Comparison of ENCODE assay signal across 1 cellular context in the genomic region with DNA sequence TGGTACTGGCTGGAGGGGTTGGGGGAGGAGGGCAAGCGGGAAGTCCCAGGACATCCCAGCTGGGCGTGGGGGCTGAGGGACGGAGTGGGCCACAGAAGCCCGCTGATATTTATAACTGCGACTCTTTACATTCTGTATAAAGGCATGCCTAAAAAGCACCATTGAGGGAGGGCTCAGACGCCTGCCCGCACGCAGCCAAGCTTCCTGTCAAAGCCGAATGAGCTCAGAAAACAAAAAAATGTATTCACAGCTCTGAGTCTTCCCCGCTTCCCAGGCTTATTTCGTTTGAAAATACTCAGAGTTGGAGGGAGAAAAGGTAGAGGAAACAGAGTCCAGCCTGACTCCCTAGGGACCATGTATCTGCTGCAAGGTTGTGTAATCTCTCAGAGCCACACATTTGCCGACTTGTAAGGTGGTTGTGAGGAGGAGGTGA.
TF ChIP-seq lines count a peak whose summit lies in the region.

No MANE protein-coding gene starts in this region.

TF ChIP-seq in GM12878, 131 proteins besides CTCF, POLR2A, EP300 and RAD21 (continued from another document):
- TF ChIP-seq ZNF687 (IDR thresholded peaks at IDR 0.05) (no peak), RELA (IDR thresholded peaks at IDR 0.05; ENCODE audit: borderline replicate concordance, partially characterized antibody) (no peak), NFYA (IDR thresholded peaks at IDR 0.05; ENCODE audit: borderline replicate concordance, low read depth, low read length) (no peak), IKZF1 (conservative IDR thresholded peaks at IDR 0.05) (0 out of 2 replicates have a peak, but pooled peaks have one; percentile 25), SMAD1 (IDR thresholded peaks at IDR 0.05; ENCODE audit: low read depth, partially characterized antibody) (no peak), IKZF2 (IDR thresholded peaks at IDR 0.05) (peak in 1 of 2 experiments; percentile 9; a peak in 2 of 4 replicates), KLF5 (IDR thresholded peaks at IDR 0.05; ENCODE audit: partially characterized antibody) (no peak), FOXK2 (IDR thresholded peaks at IDR 0.05) (no peak), FOXM1 (IDR thresholded peaks at IDR 0.05; ENCODE audit: low read depth, low read length) (no peak), CHD1 (IDR thresholded peaks at IDR 0.05; ENCODE audit: low read depth, low read length) (no peak), WRNIP1 (IDR thresholded peaks at IDR 0.05; ENCODE audit: borderline replicate concordance, low read depth, low read length) (no peak), MAX (IDR thresholded peaks at IDR 0.05; ENCODE audit: low read depth, low read length) (no peak), TCF7 (IDR thresholded peaks at IDR 0.05; ENCODE audit: borderline replicate concordance) (no peak), EGR1 (IDR thresholded peaks at IDR 0.05; ENCODE audit: borderline replicate concordance in 1 of 2, low read depth in 2 of 2, low read length in 2 of 2) (no peak), EED (IDR thresholded peaks at IDR 0.05; ENCODE audit: low read depth) (0 out of 2 replicates have a peak, but pooled peaks have one; percentile 14), MYB (IDR thresholded peaks at IDR 0.05; ENCODE audit: borderline replicate concordance, low read depth, low read length) (no peak), MEF2B (IDR thresholded peaks at IDR 0.05; ENCODE audit: partially characterized antibody, poor library complexity, severe bottlenecking) (peak; percentile 85), HDAC6 (IDR thresholded peaks at IDR 0.05; ENCODE audit: unreplicated experiment) (no peak), SUPT20H (IDR thresholded peaks at IDR 0.05; ENCODE audit: borderline replicate concordance, control insufficient read depth, low read depth, low read length) (no peak), GABPA (IDR thresholded peaks at IDR 0.05; ENCODE audit: low read depth) (no peak), ATF3 (IDR thresholded peaks at IDR 0.05; ENCODE audit: borderline replicate concordance, extremely low read depth, low read depth, low read length) (no peak), CEBPB (IDR thresholded peaks at IDR 0.05; ENCODE audit: borderline replicate concordance in 1 of 2, low read depth in 2 of 2, low read length in 2 of 2) (no peak), BHLHE40 (IDR thresholded peaks at IDR 0.05; ENCODE audit: borderline replicate concordance in 1 of 2, low read depth in 2 of 2, low read length in 1 of 2) (0 out of 4 replicates have a peak, but pooled peaks of 1 of the 2 experiments have one; percentile 24)
- TF ChIP-seq, protein P1, sequence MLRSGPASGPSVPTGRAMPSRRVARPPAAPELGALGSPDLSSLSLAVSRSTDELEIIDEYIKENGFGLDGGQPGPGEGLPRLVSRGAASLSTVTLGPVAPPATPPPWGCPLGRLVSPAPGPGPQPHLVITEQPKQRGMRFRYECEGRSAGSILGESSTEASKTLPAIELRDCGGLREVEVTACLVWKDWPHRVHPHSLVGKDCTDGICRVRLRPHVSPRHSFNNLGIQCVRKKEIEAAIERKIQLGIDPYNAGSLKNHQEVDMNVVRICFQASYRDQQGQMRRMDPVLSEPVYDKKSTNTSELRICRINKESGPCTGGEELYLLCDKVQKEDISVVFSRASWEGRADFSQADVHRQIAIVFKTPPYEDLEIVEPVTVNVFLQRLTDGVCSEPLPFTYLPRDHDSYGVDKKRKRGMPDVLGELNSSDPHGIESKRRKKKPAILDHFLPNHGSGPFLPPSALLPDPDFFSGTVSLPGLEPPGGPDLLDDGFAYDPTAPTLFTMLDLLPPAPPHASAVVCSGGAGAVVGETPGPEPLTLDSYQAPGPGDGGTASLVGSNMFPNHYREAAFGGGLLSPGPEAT (IDR thresholded peaks at IDR 0.05; ENCODE audit: low read depth), result peak; percentile 48; the same call in 1 of the 2 replicates
